Comparison of ENCODE assay signal across 2 cellular contexts in the genomic region with DNA sequence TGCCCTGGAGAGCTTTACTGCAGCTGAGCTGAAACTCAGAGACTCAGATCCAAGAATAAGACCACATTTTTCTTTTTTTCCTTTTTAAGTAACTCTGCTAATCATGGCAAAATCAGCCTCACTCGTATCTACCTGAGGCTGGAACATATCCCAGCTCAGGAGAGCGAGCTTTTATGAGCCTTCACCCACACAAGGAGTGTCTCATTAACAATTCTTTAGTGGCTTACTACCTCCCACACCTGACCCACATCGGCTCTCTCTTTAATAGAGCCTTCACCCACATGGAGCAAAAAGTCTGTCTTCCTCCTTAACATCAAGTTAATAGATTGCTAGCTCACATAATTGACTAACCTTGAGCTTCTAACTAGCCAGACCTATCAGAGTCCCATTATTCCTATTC.
TF ChIP-seq lines count a peak whose summit lies in the region.

No MANE protein-coding gene starts in this region.

TF ChIP-seq in SK-N-SH, 30 proteins besides CTCF, POLR2A, EP300 and RAD21 (continued from another document):
- TF ChIP-seq, protein P1, sequence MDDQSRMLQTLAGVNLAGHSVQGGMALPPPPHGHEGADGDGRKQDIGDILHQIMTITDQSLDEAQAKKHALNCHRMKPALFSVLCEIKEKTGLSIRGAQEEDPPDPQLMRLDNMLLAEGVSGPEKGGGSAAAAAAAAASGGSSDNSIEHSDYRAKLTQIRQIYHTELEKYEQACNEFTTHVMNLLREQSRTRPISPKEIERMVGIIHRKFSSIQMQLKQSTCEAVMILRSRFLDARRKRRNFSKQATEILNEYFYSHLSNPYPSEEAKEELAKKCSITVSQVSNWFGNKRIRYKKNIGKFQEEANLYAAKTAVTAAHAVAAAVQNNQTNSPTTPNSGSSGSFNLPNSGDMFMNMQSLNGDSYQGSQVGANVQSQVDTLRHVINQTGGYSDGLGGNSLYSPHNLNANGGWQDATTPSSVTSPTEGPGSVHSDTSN (IDR thresholded peaks at IDR 0.05): no peak
- TF ChIP-seq FOXM1 (IDR thresholded peaks at IDR 0.05; ENCODE audit: low read depth): no peak
- TF ChIP-seq, protein P2, sequence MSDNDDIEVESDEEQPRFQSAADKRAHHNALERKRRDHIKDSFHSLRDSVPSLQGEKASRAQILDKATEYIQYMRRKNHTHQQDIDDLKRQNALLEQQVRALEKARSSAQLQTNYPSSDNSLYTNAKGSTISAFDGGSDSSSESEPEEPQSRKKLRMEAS (IDR thresholded peaks at IDR 0.05; ENCODE audit: low read depth): no peak
- no peak for TF ChIP-seq TEAD4 (IDR thresholded peaks at IDR 0.05; ENCODE audit: borderline replicate concordance, insufficient read depth)
- TF ChIP-seq MXI1 (IDR thresholded peaks at IDR 0.05; ENCODE audit: low read depth, low read length): no peak
- TF ChIP-seq, protein P3, sequence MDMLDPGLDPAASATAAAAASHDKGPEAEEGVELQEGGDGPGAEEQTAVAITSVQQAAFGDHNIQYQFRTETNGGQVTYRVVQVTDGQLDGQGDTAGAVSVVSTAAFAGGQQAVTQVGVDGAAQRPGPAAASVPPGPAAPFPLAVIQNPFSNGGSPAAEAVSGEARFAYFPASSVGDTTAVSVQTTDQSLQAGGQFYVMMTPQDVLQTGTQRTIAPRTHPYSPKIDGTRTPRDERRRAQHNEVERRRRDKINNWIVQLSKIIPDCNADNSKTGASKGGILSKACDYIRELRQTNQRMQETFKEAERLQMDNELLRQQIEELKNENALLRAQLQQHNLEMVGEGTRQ (IDR thresholded peaks at IDR 0.05; ENCODE audit: borderline replicate concordance, low read depth, low read length): no peak
- TF ChIP-seq POLR2AphosphoS5 (IDR thresholded peaks at IDR 0.05; ENCODE audit: low read depth, low read length): no peak
- TF ChIP-seq, protein P4, sequence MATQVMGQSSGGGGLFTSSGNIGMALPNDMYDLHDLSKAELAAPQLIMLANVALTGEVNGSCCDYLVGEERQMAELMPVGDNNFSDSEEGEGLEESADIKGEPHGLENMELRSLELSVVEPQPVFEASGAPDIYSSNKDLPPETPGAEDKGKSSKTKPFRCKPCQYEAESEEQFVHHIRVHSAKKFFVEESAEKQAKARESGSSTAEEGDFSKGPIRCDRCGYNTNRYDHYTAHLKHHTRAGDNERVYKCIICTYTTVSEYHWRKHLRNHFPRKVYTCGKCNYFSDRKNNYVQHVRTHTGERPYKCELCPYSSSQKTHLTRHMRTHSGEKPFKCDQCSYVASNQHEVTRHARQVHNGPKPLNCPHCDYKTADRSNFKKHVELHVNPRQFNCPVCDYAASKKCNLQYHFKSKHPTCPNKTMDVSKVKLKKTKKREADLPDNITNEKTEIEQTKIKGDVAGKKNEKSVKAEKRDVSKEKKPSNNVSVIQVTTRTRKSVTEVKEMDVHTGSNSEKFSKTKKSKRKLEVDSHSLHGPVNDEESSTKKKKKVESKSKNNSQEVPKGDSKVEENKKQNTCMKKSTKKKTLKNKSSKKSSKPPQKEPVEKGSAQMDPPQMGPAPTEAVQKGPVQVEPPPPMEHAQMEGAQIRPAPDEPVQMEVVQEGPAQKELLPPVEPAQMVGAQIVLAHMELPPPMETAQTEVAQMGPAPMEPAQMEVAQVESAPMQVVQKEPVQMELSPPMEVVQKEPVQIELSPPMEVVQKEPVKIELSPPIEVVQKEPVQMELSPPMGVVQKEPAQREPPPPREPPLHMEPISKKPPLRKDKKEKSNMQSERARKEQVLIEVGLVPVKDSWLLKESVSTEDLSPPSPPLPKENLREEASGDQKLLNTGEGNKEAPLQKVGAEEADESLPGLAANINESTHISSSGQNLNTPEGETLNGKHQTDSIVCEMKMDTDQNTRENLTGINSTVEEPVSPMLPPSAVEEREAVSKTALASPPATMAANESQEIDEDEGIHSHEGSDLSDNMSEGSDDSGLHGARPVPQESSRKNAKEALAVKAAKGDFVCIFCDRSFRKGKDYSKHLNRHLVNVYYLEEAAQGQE (IDR thresholded peaks at IDR 0.05; ENCODE audit: low read depth, low read length): no peak
- TF ChIP-seq NFIC (IDR thresholded peaks at IDR 0.05; ENCODE audit: borderline replicate concordance): no peak
- no peak for TF ChIP-seq MEF2A (IDR thresholded peaks at IDR 0.05; ENCODE audit: borderline replicate concordance, low read depth)
- TF ChIP-seq NRF1 (IDR thresholded peaks at IDR 0.05; ENCODE audit: low read depth, low read length): no peak
- TF ChIP-seq, protein P5, sequence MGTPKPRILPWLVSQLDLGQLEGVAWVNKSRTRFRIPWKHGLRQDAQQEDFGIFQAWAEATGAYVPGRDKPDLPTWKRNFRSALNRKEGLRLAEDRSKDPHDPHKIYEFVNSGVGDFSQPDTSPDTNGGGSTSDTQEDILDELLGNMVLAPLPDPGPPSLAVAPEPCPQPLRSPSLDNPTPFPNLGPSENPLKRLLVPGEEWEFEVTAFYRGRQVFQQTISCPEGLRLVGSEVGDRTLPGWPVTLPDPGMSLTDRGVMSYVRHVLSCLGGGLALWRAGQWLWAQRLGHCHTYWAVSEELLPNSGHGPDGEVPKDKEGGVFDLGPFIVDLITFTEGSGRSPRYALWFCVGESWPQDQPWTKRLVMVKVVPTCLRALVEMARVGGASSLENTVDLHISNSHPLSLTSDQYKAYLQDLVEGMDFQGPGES (IDR thresholded peaks at IDR 0.05; ENCODE audit: low read depth, low read length): no peak
- no peak for TF ChIP-seq JUND (IDR thresholded peaks at IDR 0.05)
- no peak for TF ChIP-seq ELF1 (IDR thresholded peaks at IDR 0.05)
- TF ChIP-seq SIN3A (IDR thresholded peaks at IDR 0.05; ENCODE audit: borderline replicate concordance, low read depth, low read length): no peak
- TF ChIP-seq TAF1 (IDR thresholded peaks at IDR 0.05; ENCODE audit: borderline replicate concordance, low read depth, low read length): no peak
- no peak for TF ChIP-seq SMC3 (IDR thresholded peaks at IDR 0.05; ENCODE audit: low read depth, low read length)
- no peak for TF ChIP-seq TCF12 (IDR thresholded peaks at IDR 0.05)

TF ChIP-seq in SK-N-SH treated with all-trans-retinoic acid at 6 μM for 48 hours, 23 proteins besides CTCF, POLR2A, EP300 and RAD21 (continued from another document):
- TF ChIP-seq, protein P6, sequence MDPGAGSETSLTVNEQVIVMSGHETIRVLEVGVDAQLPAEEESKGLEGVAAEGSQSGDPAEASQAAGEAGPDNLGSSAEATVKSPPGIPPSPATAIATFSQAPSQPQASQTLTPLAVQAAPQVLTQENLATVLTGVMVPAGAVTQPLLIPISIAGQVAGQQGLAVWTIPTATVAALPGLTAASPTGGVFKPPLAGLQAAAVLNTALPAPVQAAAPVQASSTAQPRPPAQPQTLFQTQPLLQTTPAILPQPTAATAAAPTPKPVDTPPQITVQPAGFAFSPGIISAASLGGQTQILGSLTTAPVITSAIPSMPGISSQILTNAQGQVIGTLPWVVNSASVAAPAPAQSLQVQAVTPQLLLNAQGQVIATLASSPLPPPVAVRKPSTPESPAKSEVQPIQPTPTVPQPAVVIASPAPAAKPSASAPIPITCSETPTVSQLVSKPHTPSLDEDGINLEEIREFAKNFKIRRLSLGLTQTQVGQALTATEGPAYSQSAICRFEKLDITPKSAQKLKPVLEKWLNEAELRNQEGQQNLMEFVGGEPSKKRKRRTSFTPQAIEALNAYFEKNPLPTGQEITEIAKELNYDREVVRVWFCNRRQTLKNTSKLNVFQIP (CRISPR knock-in tag; IDR thresholded peaks at IDR 0.05; ENCODE audit: borderline replicate concordance, low read depth): no peak
- TF ChIP-seq PPARA (CRISPR knock-in tag; IDR thresholded peaks at IDR 0.05; ENCODE audit: borderline replicate concordance) (no peak), TOX (CRISPR knock-in tag; IDR thresholded peaks at IDR 0.05; ENCODE audit: borderline replicate concordance) (no peak), ESRRG (CRISPR knock-in tag; IDR thresholded peaks at IDR 0.05) (no peak), ZNF8 (CRISPR knock-in tag; IDR thresholded peaks at IDR 0.05) (no peak), ZC3H10 (CRISPR knock-in tag; IDR thresholded peaks at IDR 0.05) (no peak), ZNF70 (CRISPR knock-in tag; IDR thresholded peaks at IDR 0.05) (no peak), ZFP3 (CRISPR knock-in tag; IDR thresholded peaks at IDR 0.05) (no peak), GLIS3 (CRISPR knock-in tag; IDR thresholded peaks at IDR 0.05) (no peak), ZNF565 (CRISPR knock-in tag; conservative IDR thresholded peaks at IDR 0.05; ENCODE audit: low read depth) (no peak), RARB (CRISPR knock-in tag; IDR thresholded peaks at IDR 0.05) (no peak), SNAI2 (CRISPR knock-in tag; IDR thresholded peaks at IDR 0.05) (no peak), ISL1 (CRISPR knock-in tag; IDR thresholded peaks at IDR 0.05) (no peak), ARNTL (CRISPR knock-in tag; IDR thresholded peaks at IDR 0.05; ENCODE audit: borderline replicate concordance, low read depth) (no peak), TCF4 (CRISPR knock-in tag; IDR thresholded peaks at IDR 0.05; ENCODE audit: borderline replicate concordance) (no peak)
- TF ChIP-seq, protein P7, sequence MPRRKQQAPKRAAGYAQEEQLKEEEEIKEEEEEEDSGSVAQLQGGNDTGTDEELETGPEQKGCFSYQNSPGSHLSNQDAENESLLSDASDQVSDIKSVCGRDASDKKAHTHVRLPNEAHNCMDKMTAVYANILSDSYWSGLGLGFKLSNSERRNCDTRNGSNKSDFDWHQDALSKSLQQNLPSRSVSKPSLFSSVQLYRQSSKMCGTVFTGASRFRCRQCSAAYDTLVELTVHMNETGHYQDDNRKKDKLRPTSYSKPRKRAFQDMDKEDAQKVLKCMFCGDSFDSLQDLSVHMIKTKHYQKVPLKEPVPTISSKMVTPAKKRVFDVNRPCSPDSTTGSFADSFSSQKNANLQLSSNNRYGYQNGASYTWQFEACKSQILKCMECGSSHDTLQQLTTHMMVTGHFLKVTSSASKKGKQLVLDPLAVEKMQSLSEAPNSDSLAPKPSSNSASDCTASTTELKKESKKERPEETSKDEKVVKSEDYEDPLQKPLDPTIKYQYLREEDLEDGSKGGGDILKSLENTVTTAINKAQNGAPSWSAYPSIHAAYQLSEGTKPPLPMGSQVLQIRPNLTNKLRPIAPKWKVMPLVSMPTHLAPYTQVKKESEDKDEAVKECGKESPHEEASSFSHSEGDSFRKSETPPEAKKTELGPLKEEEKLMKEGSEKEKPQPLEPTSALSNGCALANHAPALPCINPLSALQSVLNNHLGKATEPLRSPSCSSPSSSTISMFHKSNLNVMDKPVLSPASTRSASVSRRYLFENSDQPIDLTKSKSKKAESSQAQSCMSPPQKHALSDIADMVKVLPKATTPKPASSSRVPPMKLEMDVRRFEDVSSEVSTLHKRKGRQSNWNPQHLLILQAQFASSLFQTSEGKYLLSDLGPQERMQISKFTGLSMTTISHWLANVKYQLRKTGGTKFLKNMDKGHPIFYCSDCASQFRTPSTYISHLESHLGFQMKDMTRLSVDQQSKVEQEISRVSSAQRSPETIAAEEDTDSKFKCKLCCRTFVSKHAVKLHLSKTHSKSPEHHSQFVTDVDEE (CRISPR knock-in tag; IDR thresholded peaks at IDR 0.05): no peak
- TF ChIP-seq, protein P8, sequence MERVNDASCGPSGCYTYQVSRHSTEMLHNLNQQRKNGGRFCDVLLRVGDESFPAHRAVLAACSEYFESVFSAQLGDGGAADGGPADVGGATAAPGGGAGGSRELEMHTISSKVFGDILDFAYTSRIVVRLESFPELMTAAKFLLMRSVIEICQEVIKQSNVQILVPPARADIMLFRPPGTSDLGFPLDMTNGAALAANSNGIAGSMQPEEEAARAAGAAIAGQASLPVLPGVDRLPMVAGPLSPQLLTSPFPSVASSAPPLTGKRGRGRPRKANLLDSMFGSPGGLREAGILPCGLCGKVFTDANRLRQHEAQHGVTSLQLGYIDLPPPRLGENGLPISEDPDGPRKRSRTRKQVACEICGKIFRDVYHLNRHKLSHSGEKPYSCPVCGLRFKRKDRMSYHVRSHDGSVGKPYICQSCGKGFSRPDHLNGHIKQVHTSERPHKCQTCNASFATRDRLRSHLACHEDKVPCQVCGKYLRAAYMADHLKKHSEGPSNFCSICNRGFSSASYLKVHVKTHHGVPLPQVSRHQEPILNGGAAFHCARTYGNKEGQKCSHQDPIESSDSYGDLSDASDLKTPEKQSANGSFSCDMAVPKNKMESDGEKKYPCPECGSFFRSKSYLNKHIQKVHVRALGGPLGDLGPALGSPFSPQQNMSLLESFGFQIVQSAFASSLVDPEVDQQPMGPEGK (CRISPR knock-in tag; IDR thresholded peaks at IDR 0.05; ENCODE audit: borderline replicate concordance): no peak
